Comparison of ENCODE assay signal across 24 cellular contexts in genomic region chr15:46525984-46526725, GRCh38.
"Had no signal": no experiment of that assay in that cellular context is flagged by ENCODE, and none has a peak within 500 bp of the region (broad histone marks: within the 10 kb centered on the region; RNA-seq: fewer than 3 reads in every experiment).

No MANE protein-coding gene starts in this region.

- ATAC-seq: activated CD4-positive, alpha-beta T cell treated with anti-CD3 and anti-CD28 coated beads for 36 hours; activated T-cell treated with anti-CD3 and anti-CD28 coated beads, Interleukin-2, amount 50 U/mL, for 4 hours; gastroesophageal sphincter; heart left ventricle; left cardiac atrium; lower lobe of right lung; naive thymus-derived CD8-positive, alpha-beta T cell had no signal

- H3K4me3 ChIP-seq: gastroesophageal sphincter, heart left ventricle, lower lobe of right lung, thyroid gland had no signal

- H3K27me3 ChIP-seq: gastroesophageal sphincter, heart left ventricle, thyroid gland had no signal

- H3K9me3 ChIP-seq: gastroesophageal sphincter, lower lobe of right lung, thyroid gland had no signal

- H3K36me3 ChIP-seq: gastroesophageal sphincter, heart left ventricle, lower lobe of right lung, thyroid gland had no signal

- DNase-seq: activated B cell treated with CpG ODN at 0.5 μM for 24 hours; activated CD4-positive, alpha-beta T cell treated with anti-CD3 and anti-CD28 coated beads for 36 hours; activated CD4-positive, alpha-beta T cell treated with anti-CD3 and anti-CD28 coated beads, Interleukin-2, amount 50 U/mL, for 4 hours; activated CD8-positive, alpha-beta memory T cell treated with anti-CD3 and anti-CD28 coated beads for 24 hours; activated CD8-positive, alpha-beta memory T cell treated with anti-CD3 and anti-CD28 coated beads, Interleukin-2, amount 50 U/mL, for 48 hours; activated naive CD4-positive, alpha-beta T cell treated with Interleukin-2 at 50 U/mL for 16 hours; activated naive CD8-positive, alpha-beta T cell treated with anti-CD3 and anti-CD28 coated beads, Interleukin-2, amount 10 ng/mL, durations not matched to agents 7 days and 5 days; activated T-cell treated with anti-CD3 and anti-CD28 coated beads, Interleukin-2, amount 50 U/mL, for 4 hours; amygdala; cortex of kidney; heart left ventricle; islet precursor cell; left cardiac atrium; lower lobe of right lung; mesendoderm; naive thymus-derived CD8-positive, alpha-beta T cell; stimulated activated CD4-positive, alpha-beta T cell treated with anti-CD3 and anti-CD28 coated beads, Interleukin-12 subunit alpha, Interleukin-12 subunit beta, amount 100 ng/mL, for 4 hours; substantia nigra; T1000; thyroid gland had no signal

- H3K4me1 ChIP-seq: gastroesophageal sphincter, heart left ventricle, lower lobe of right lung, thyroid gland had no signal

- FAIRE-seq: bronchial epithelial cell, urothelium cell line had no signal

- H3K27ac ChIP-seq: epithelial cell of prostate, gastroesophageal sphincter, heart left ventricle, lower lobe of right lung, thyroid gland had no signal
